In genomic region chr18:61890344-61890743, GRCh38 we compare ENCODE assay signal across 35 cellular contexts. TPM values are rescaled to one million over a fixed set of nuclear protein-coding genes. Genes with fewer than 3 reads are reported as not detected.
"Had no signal": no experiment of that assay in that cellular context is flagged by ENCODE, and none has a peak within 500 bp of the region (broad histone marks: within the 10 kb centered on the region; RNA-seq: fewer than 3 reads in every experiment).

No MANE protein-coding gene starts in this region.

- FAIRE-seq: bronchial epithelial cell, K562, RCC 7860, TTC549 had no signal

- H2AFZ ChIP-seq: PC-9 had no signal

- H3K36me3 ChIP-seq: ascending aorta had no signal

- H3K27ac ChIP-seq: ascending aorta, body of pancreas, PC-9, RWPE1 had no signal

- H3K4me3 ChIP-seq: ascending aorta, body of pancreas, K562, PC-9 had no signal

- H3K9me3 ChIP-seq: ascending aorta, body of pancreas had no signal

- ATAC-seq: activated CD8-positive, alpha-beta T cell treated with anti-CD3 and anti-CD28 coated beads for 36 hours; activated T-cell treated with anti-CD3 and anti-CD28 coated beads, Interleukin-2, amount 50 U/mL, for 72 hours; activated T-helper 17 cell treated with anti-CD3 and anti-CD28 coated beads, Interleukin-2, amount 50 U/mL, for 72 hours; body of pancreas; K562; Right ventricle myocardium inferior; SK-N-SH treated with all-trans-retinoic acid at 6 μM for 48 hours had no signal

- H3K4me1 Mint-ChIP-seq: activated T-helper 17 cell treated with anti-CD3 and anti-CD28 coated beads, Interleukin-2, amount 50 U/mL, for 72 hours had no signal

- H3K9me3 Mint-ChIP-seq: activated CD4-positive, alpha-beta T cell treated with anti-CD3 and anti-CD28 coated beads, Interleukin-2, amount 10 ng/mL, durations not matched to agents 24 days and 14 days; activated CD8-positive, alpha-beta T cell treated with anti-CD3 and anti-CD28 coated beads for 36 hours; activated naive CD8-positive, alpha-beta T cell treated with anti-CD3 and anti-CD28 coated beads for 36 hours; activated T-cell treated with anti-CD3 and anti-CD28 coated beads, Interleukin-2, amount 50 U/mL, for 72 hours; activated T-helper 17 cell treated with anti-CD3 and anti-CD28 coated beads, Interleukin-2, amount 50 U/mL, for 72 hours had no signal

- H3K4me2 ChIP-seq: PC-9 had no signal

- H3K36me3 Mint-ChIP-seq: activated naive CD8-positive, alpha-beta T cell treated with anti-CD3 and anti-CD28 coated beads for 36 hours had no signal

- DNase-seq: activated CD4-positive, alpha-beta T cell treated with anti-CD3 and anti-CD28 coated beads, Interleukin-2, amount 10 ng/mL, durations not matched to agents 24 days and 14 days; activated CD4-positive, alpha-beta T cell treated with anti-CD3 and anti-CD28 coated beads, Interleukin-2, amount 50 U/mL, for 4 hours; activated CD8-positive, alpha-beta T cell treated with anti-CD3 and anti-CD28 coated beads for 36 hours; activated effector memory CD4-positive, alpha-beta T cell treated with anti-CD3 and anti-CD28 coated beads, Interleukin-2, amount 50 U/mL, for 16 hours; activated naive CD4-positive, alpha-beta T cell; activated naive CD4-positive, alpha-beta T cell treated with anti-CD3 and anti-CD28 coated beads, Interleukin-2, amount 50 U/mL, for 16 hours; activated naive CD8-positive, alpha-beta T cell treated with anti-CD3 and anti-CD28 coated beads for 36 hours; activated T-cell treated with anti-CD3 and anti-CD28 coated beads, Interleukin-2, amount 50 U/mL, for 1 hour; activated T-cell treated with anti-CD3 and anti-CD28 coated beads, Interleukin-2, amount 50 U/mL, for 72 hours; amniotic stem cell; body of pancreas; caudate nucleus; NCI-H1105 treated with DMSO at 0.1 percent for 48 hours; NCI-H1436; NCI-H1694 treated with DMSO at 0.1 percent for 48 hours; NCI-H2029; NCI-H510A; NCI-H526; NCI-H774; PC-9; SIG-M5; SW 1271; T-helper 1 cell; T-helper 2 cell; T-helper 9 cell had no signal

- H3K27ac Mint-ChIP-seq: activated CD4-positive, alpha-beta T cell treated with anti-CD3 and anti-CD28 coated beads, Interleukin-2, amount 10 ng/mL, durations not matched to agents 24 days and 14 days; activated CD8-positive, alpha-beta T cell treated with anti-CD3 and anti-CD28 coated beads for 36 hours; activated naive CD8-positive, alpha-beta T cell treated with anti-CD3 and anti-CD28 coated beads for 36 hours; activated T-cell treated with anti-CD3 and anti-CD28 coated beads, Interleukin-2, amount 50 U/mL, for 72 hours; activated T-helper 17 cell treated with anti-CD3 and anti-CD28 coated beads, Interleukin-2, amount 50 U/mL, for 72 hours had no signal

- H3K4me3 Mint-ChIP-seq: activated CD4-positive, alpha-beta T cell treated with anti-CD3 and anti-CD28 coated beads, Interleukin-2, amount 10 ng/mL, durations not matched to agents 24 days and 14 days; activated CD8-positive, alpha-beta T cell treated with anti-CD3 and anti-CD28 coated beads for 36 hours; activated naive CD8-positive, alpha-beta T cell treated with anti-CD3 and anti-CD28 coated beads for 36 hours; activated T-cell treated with anti-CD3 and anti-CD28 coated beads, Interleukin-2, amount 50 U/mL, for 72 hours; activated T-helper 17 cell treated with anti-CD3 and anti-CD28 coated beads, Interleukin-2, amount 50 U/mL, for 72 hours had no signal

- H3K27me3 ChIP-seq: ascending aorta, body of pancreas had no signal

RNA-seq across cellular contexts. Expression of gene RNF152, which starts 2.5 kb away (rescaled TPM):
- total RNA-seq: OCI-LY7, PC-9 had no signal
